ENCODE assay signal across 1 cellular context in the genomic region with DNA sequence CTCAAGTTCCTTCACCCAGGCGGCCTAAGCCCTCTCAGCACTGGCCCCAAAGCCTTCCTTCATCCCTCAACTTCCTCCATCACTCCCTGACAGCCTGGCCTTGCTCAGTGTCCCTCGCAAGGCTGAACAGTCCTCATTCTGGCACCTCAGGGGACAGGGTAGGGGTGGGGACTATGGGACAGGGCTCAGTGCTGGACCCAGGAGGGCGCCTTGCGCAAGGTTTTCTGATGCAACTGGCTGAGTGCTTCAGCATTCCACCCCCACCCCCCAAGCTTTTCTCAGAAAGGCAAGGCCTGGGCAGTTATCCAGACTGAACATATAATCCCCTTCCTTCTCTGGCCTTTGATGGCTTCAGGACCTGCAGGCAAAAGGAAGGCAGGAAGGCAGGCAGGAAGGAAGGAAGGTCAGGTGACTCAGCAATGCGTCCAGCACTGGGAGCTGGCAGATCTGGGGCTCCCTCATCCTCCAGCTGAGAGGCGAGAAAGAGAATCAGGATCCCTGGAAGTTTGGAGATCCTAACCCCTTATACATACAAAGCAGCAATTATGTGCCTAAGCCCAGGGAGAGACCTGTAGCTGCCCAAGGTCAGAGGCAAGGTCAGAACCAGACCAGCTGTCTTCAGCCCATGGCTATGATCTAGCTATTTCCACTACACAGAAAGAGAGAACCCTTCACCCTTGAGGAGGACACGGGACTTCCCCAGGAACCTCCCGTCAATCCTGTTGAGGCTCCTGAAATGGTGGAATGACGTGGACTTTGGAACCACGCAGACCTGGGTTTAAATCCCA.
TF ChIP-seq lines count a peak whose summit lies in the region.

No MANE protein-coding gene starts in this region.

TF ChIP-seq in HepG2, 621 proteins besides CTCF, POLR2A, EP300 and RAD21 (continued from another document and continues in another):
- TF ChIP-seq, protein P1, sequence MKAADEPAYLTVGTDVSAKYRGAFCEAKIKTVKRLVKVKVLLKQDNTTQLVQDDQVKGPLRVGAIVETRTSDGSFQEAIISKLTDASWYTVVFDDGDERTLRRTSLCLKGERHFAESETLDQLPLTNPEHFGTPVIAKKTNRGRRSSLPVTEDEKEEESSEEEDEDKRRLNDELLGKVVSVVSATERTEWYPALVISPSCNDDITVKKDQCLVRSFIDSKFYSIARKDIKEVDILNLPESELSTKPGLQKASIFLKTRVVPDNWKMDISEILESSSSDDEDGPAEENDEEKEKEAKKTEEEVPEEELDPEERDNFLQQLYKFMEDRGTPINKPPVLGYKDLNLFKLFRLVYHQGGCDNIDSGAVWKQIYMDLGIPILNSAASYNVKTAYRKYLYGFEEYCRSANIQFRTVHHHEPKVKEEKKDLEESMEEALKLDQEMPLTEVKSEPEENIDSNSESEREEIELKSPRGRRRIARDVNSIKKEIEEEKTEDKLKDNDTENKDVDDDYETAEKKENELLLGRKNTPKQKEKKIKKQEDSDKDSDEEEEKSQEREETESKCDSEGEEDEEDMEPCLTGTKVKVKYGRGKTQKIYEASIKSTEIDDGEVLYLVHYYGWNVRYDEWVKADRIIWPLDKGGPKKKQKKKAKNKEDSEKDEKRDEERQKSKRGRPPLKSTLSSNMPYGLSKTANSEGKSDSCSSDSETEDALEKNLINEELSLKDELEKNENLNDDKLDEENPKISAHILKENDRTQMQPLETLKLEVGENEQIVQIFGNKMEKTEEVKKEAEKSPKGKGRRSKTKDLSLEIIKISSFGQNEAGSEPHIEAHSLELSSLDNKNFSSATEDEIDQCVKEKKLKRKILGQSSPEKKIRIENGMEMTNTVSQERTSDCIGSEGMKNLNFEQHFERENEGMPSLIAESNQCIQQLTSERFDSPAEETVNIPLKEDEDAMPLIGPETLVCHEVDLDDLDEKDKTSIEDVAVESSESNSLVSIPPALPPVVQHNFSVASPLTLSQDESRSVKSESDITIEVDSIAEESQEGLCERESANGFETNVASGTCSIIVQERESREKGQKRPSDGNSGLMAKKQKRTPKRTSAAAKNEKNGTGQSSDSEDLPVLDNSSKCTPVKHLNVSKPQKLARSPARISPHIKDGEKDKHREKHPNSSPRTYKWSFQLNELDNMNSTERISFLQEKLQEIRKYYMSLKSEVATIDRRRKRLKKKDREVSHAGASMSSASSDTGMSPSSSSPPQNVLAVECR (CRISPR knock-in tag; IDR thresholded peaks at IDR 0.05; ENCODE audit: borderline replicate concordance) = peak; percentile 94
- TF ChIP-seq, protein P2, sequence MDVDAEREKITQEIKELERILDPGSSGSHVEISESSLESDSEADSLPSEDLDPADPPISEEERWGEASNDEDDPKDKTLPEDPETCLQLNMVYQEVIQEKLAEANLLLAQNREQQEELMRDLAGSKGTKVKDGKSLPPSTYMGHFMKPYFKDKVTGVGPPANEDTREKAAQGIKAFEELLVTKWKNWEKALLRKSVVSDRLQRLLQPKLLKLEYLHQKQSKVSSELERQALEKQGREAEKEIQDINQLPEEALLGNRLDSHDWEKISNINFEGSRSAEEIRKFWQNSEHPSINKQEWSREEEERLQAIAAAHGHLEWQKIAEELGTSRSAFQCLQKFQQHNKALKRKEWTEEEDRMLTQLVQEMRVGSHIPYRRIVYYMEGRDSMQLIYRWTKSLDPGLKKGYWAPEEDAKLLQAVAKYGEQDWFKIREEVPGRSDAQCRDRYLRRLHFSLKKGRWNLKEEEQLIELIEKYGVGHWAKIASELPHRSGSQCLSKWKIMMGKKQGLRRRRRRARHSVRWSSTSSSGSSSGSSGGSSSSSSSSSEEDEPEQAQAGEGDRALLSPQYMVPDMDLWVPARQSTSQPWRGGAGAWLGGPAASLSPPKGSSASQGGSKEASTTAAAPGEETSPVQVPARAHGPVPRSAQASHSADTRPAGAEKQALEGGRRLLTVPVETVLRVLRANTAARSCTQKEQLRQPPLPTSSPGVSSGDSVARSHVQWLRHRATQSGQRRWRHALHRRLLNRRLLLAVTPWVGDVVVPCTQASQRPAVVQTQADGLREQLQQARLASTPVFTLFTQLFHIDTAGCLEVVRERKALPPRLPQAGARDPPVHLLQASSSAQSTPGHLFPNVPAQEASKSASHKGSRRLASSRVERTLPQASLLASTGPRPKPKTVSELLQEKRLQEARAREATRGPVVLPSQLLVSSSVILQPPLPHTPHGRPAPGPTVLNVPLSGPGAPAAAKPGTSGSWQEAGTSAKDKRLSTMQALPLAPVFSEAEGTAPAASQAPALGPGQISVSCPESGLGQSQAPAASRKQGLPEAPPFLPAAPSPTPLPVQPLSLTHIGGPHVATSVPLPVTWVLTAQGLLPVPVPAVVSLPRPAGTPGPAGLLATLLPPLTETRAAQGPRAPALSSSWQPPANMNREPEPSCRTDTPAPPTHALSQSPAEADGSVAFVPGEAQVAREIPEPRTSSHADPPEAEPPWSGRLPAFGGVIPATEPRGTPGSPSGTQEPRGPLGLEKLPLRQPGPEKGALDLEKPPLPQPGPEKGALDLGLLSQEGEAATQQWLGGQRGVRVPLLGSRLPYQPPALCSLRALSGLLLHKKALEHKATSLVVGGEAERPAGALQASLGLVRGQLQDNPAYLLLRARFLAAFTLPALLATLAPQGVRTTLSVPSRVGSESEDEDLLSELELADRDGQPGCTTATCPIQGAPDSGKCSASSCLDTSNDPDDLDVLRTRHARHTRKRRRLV (CRISPR knock-in tag; IDR thresholded peaks at IDR 0.05) = peak; percentile 89; the same call in 1 of the 2 replicates
- TF ChIP-seq ZNF788 (CRISPR knock-in tag; IDR thresholded peaks at IDR 0.05; ENCODE audit: borderline replicate concordance) = peak; percentile 100
- TF ChIP-seq NFYB (CRISPR knock-in tag; IDR thresholded peaks at IDR 0.05) = no peak
- TF ChIP-seq MBNL3 (CRISPR knock-in tag; conservative IDR thresholded peaks at IDR 0.05) = no peak
- TF ChIP-seq, protein P3, sequence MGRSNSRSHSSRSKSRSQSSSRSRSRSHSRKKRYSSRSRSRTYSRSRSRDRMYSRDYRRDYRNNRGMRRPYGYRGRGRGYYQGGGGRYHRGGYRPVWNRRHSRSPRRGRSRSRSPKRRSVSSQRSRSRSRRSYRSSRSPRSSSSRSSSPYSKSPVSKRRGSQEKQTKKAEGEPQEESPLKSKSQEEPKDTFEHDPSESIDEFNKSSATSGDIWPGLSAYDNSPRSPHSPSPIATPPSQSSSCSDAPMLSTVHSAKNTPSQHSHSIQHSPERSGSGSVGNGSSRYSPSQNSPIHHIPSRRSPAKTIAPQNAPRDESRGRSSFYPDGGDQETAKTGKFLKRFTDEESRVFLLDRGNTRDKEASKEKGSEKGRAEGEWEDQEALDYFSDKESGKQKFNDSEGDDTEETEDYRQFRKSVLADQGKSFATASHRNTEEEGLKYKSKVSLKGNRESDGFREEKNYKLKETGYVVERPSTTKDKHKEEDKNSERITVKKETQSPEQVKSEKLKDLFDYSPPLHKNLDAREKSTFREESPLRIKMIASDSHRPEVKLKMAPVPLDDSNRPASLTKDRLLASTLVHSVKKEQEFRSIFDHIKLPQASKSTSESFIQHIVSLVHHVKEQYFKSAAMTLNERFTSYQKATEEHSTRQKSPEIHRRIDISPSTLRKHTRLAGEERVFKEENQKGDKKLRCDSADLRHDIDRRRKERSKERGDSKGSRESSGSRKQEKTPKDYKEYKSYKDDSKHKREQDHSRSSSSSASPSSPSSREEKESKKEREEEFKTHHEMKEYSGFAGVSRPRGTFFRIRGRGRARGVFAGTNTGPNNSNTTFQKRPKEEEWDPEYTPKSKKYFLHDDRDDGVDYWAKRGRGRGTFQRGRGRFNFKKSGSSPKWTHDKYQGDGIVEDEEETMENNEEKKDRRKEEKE (IDR thresholded peaks at IDR 0.05) = no peak
- TF ChIP-seq SRY (CRISPR knock-in tag; IDR thresholded peaks at IDR 0.05) = no peak
- TF ChIP-seq CEBPG (CRISPR knock-in tag; IDR thresholded peaks at IDR 0.05) = peak; percentile 100
- peak; percentile 100 for TF ChIP-seq GATAD2A (CRISPR knock-in tag; IDR thresholded peaks at IDR 0.05)
- TF ChIP-seq REPIN1 (CRISPR knock-in tag; IDR thresholded peaks at IDR 0.05; ENCODE audit: borderline replicate concordance, low read depth) = peak; percentile 100
- peak; percentile 96 for TF ChIP-seq ARNT2 (CRISPR knock-in tag; IDR thresholded peaks at IDR 0.05; ENCODE audit: low read depth)
- TF ChIP-seq ZNF547 (CRISPR knock-in tag; IDR thresholded peaks at IDR 0.05) = peak; percentile 82; the same call in 1 of the 2 replicates
- TF ChIP-seq SMYD3 (CRISPR knock-in tag; IDR thresholded peaks at IDR 0.05) = no peak; the same call in 1 of the 2 replicates
- TF ChIP-seq RXRB (CRISPR knock-in tag; IDR thresholded peaks at IDR 0.05; ENCODE audit: borderline replicate concordance) = peak; percentile 97
- TF ChIP-seq ZNF737 (CRISPR knock-in tag; IDR thresholded peaks at IDR 0.05; ENCODE audit: borderline replicate concordance) = no peak; the same call in 1 of the 2 replicates
- TF ChIP-seq ZNF230 (CRISPR knock-in tag; IDR thresholded peaks at IDR 0.05) = peak; percentile 49; the same call in 1 of the 2 replicates
- TF ChIP-seq ZNF225 (CRISPR knock-in tag; IDR thresholded peaks at IDR 0.05) = peak; percentile 90
- peak; percentile 84; the same call in 1 of the 2 replicates for TF ChIP-seq AKAP8 (CRISPR knock-in tag; IDR thresholded peaks at IDR 0.05)
- TF ChIP-seq NPAS2 (CRISPR knock-in tag; IDR thresholded peaks at IDR 0.05; ENCODE audit: borderline replicate concordance) = no peak
- peak; percentile 92 for TF ChIP-seq DNMT3B (CRISPR knock-in tag; conservative IDR thresholded peaks at IDR 0.05)
- TF ChIP-seq, protein P4, sequence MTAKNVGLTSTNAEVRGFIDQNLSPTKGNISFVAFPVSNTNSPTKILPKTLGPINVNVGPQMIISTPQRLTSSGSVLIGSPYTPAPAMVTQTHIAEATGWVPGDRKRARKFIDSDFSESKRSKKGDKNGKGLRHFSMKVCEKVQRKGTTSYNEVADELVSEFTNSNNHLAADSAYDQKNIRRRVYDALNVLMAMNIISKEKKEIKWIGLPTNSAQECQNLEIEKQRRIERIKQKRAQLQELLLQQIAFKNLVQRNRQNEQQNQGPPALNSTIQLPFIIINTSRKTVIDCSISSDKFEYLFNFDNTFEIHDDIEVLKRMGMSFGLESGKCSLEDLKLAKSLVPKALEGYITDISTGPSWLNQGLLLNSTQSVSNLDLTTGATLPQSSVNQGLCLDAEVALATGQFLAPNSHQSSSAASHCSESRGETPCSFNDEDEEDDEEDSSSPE (CRISPR knock-in tag; IDR thresholded peaks at IDR 0.05) = peak; percentile 74; the same call in 1 of the 2 replicates
- TF ChIP-seq CENPT (CRISPR knock-in tag; IDR thresholded peaks at IDR 0.05; ENCODE audit: low read depth) = no peak
- TF ChIP-seq, protein P5, sequence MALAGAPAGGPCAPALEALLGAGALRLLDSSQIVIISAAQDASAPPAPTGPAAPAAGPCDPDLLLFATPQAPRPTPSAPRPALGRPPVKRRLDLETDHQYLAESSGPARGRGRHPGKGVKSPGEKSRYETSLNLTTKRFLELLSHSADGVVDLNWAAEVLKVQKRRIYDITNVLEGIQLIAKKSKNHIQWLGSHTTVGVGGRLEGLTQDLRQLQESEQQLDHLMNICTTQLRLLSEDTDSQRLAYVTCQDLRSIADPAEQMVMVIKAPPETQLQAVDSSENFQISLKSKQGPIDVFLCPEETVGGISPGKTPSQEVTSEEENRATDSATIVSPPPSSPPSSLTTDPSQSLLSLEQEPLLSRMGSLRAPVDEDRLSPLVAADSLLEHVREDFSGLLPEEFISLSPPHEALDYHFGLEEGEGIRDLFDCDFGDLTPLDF (CRISPR knock-in tag; IDR thresholded peaks at IDR 0.05) = no peak
- TF ChIP-seq ZNF556 (CRISPR knock-in tag; IDR thresholded peaks at IDR 0.05; ENCODE audit: borderline replicate concordance) = no peak; the same call in 1 of the 2 replicates
- TF ChIP-seq ZNF224 (CRISPR knock-in tag; IDR thresholded peaks at IDR 0.05) = peak; percentile 13
- peak; percentile 97; the same call in 1 of the 2 replicates for TF ChIP-seq ZNF615 (CRISPR knock-in tag; IDR thresholded peaks at IDR 0.05; ENCODE audit: borderline replicate concordance)
- TF ChIP-seq ZNF652 (CRISPR knock-in tag; IDR thresholded peaks at IDR 0.05; ENCODE audit: borderline replicate concordance, low read depth) = no peak
- no peak for TF ChIP-seq BRCA1 (CRISPR knock-in tag; IDR thresholded peaks at IDR 0.05)
- no peak for TF ChIP-seq KAT2B (IDR thresholded peaks at IDR 0.05; ENCODE audit: borderline replicate concordance, low read depth, low read length)
- TF ChIP-seq ZFAT (CRISPR knock-in tag; conservative IDR thresholded peaks at IDR 0.05) = no peak
- TF ChIP-seq SOX5 (CRISPR knock-in tag; IDR thresholded peaks at IDR 0.05; ENCODE audit: borderline replicate concordance) = peak; percentile 93
- TF ChIP-seq MXI1 (IDR thresholded peaks at IDR 0.05; ENCODE audit: borderline replicate concordance, low read depth, low read length) = peak; percentile 82; the same call in 1 of the 3 replicates
- no peak for TF ChIP-seq MATR3 (CRISPR knock-in tag; IDR thresholded peaks at IDR 0.05)
- peak; percentile 98 for TF ChIP-seq KLF6 (CRISPR knock-in tag; IDR thresholded peaks at IDR 0.05)
- peak; percentile 99 for TF ChIP-seq PITX1 (CRISPR knock-in tag; IDR thresholded peaks at IDR 0.05)
- peak; percentile 86; the same call in 1 of the 2 replicates for TF ChIP-seq MEIS2 (CRISPR knock-in tag; IDR thresholded peaks at IDR 0.05)
- TF ChIP-seq HNF4G (IDR thresholded peaks at IDR 0.05; ENCODE audit: borderline replicate concordance, low read depth, low read length) = peak; percentile 95
- peak; percentile 97 for TF ChIP-seq HNF4G (CRISPR knock-in tag; IDR thresholded peaks at IDR 0.05; ENCODE audit: borderline replicate concordance, low read depth)
- TF ChIP-seq, protein P6, sequence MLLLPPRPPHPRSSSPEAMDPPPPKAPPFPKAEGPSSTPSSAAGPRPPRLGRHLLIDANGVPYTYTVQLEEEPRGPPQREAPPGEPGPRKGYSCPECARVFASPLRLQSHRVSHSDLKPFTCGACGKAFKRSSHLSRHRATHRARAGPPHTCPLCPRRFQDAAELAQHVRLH (CRISPR knock-in tag; IDR thresholded peaks at IDR 0.05; ENCODE audit: borderline replicate concordance, low read depth) = peak; percentile 95; the same call in 1 of the 2 replicates
- TF ChIP-seq JDP2 (CRISPR knock-in tag; IDR thresholded peaks at IDR 0.05; ENCODE audit: borderline replicate concordance) = 0 out of 2 replicates have a peak, but pooled peaks have one; percentile 77
- TF ChIP-seq ZNF274 (CRISPR knock-in tag; IDR thresholded peaks at IDR 0.05) = no peak; the same call in none of the 2 replicates
- TF ChIP-seq, protein P7, sequence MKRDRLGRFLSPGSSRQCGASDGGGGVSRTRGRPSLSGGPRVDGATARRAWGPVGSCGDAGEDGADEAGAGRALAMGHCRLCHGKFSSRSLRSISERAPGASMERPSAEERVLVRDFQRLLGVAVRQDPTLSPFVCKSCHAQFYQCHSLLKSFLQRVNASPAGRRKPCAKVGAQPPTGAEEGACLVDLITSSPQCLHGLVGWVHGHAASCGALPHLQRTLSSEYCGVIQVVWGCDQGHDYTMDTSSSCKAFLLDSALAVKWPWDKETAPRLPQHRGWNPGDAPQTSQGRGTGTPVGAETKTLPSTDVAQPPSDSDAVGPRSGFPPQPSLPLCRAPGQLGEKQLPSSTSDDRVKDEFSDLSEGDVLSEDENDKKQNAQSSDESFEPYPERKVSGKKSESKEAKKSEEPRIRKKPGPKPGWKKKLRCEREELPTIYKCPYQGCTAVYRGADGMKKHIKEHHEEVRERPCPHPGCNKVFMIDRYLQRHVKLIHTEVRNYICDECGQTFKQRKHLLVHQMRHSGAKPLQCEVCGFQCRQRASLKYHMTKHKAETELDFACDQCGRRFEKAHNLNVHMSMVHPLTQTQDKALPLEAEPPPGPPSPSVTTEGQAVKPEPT (CRISPR knock-in tag; IDR thresholded peaks at IDR 0.05; ENCODE audit: low read depth) = peak; percentile 94
- TF ChIP-seq KLF15 (CRISPR knock-in tag; IDR thresholded peaks at IDR 0.05; ENCODE audit: borderline replicate concordance) = 0 out of 2 replicates have a peak, but pooled peaks have one; percentile 67
- peak; percentile 52; the same call in 1 of the 2 replicates for TF ChIP-seq ZNF136 (CRISPR knock-in tag; IDR thresholded peaks at IDR 0.05; ENCODE audit: low read depth)
- peak; percentile 99; the same call in 1 of the 2 replicates for TF ChIP-seq KDM3A (CRISPR knock-in tag; IDR thresholded peaks at IDR 0.05; ENCODE audit: low read depth)
